In the genomic region with DNA sequence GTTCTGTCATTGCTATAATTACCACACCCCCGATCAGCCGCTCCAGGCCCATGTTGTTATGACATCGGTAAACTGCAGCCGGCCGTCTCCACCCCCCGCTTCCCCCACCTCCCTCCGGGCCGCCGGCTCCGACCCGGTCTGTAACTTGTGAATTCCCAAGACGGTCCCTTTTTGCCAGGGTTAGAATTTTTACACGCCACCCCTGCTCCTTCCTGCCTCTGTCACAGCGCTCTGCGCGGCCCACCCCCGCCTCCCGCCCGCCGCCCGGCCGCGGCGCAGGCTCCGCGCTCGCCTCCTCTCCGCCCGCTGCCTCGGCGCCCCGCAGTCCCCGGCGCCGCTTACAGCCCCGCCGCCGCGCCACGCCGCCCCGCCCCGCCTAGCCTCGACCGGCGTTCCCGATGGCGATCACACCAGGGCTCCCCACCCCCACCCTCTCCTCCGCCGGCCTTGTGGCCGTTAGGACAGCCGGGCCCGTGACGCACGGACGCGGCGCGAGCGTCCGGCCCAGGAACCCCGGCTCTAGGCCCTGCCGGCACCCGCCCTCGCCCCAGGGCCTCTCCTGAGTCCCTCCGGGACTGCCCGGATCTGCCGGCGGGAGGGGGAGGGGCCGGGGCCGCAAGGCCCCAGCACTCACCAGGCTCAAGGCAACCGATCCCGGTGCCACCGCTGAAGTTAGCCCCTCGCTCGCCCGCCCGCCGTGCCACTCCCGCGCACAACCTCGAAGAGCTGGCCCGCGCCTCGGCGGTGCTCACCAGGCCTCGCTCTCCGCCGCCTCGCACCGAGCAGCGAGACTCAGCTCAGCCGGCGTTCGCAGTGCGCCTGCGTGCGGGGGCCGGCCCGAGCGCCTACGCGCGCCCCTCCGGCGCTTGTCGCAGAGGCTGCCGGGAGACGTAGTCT, we compare ENCODE assay signal across 8 cellular contexts. TPM values are rescaled to one million over a fixed set of nuclear protein-coding genes. Genes with fewer than 3 reads are reported as not detected.
A peak's percentile ranks its signal among the peaks of the same experiment; 100 is the strongest.
DNase-seq lines count a peak whose midpoint lies in the region; ATAC-seq and TF ChIP-seq lines count a peak whose summit lies in the region.

A gene (minus strand): TSS at position 817 of the 897 bp plus-strand sequence. CDS start 18,374 bp downstream, outside the sequence.

- peak within 1 kb of the TSS; percentile 66 for H3K27ac ChIP-seq in temporal lobe (ENCODE audit: low read depth, low read length)

- TF ChIP-seq CTCF in GM10248 (IDR thresholded peaks at IDR 0.05; ENCODE audit: control extremely low read depth, extremely low read depth, low read depth, missing control alignments) (no peak), NB4 (IDR thresholded peaks at IDR 0.05; ENCODE audit: low read depth, low read length) (no peak), omental fat pad (IDR thresholded peaks at IDR 0.05) (no peak)

- POLR2A ChIA-PET in GM10248 (lab: Yijun Ruan, JAX): interaction anchor here (0.6 to 0.9 kb wide), 3 partner anchors 8 to 412 kb away, joined by 3 to 8 read pairs (median 4); no protein-coding TSS in a partner anchor

- peaks cover 7 to 20% of the 10 kb centered on the region in 2 donors for H3K36me3 Mint-ChIP-seq in activated naive CD4-positive, alpha-beta T cell treated with anti-CD3 and anti-CD28 coated beads, Interleukin-2, amount 50 U/mL, for 72 hours

- H3K27ac Mint-ChIP-seq in activated naive CD4-positive, alpha-beta T cell treated with anti-CD3 and anti-CD28 coated beads, Interleukin-2, amount 50 U/mL, for 72 hours: peak within 1 kb of the TSS; percentile 75 to 77

- ATAC-seq in HG02571 (IDR thresholded peaks at IDR 0.05; ENCODE audit: unreplicated experiment) (peak; percentile 85), omental fat pad (ENCODE audit: low FRiP score) (peak; percentile 96)
- ATAC-seq in activated naive CD4-positive, alpha-beta T cell treated with anti-CD3 and anti-CD28 coated beads, Interleukin-2, amount 50 U/mL, for 72 hours: peak; percentile 90 to 91

- H3K4me3 ChIP-seq in NB4 (ENCODE audit: low read depth, low read length): peak within 1 kb of the TSS; percentile 69

- DNase-seq in GM10248 (ENCODE audit: extremely low spot score): peak; percentile 95
- peak; percentile 91 for DNase-seq in NB4 (ENCODE audit: low read depth)
- peak; percentile 79 for DNase-seq in SKM-1 (lab: John Stamatoyannopoulos, UW; ENCODE audit: unreplicated experiment)
- peak; percentile 86 to 94 for DNase-seq in activated naive CD4-positive, alpha-beta T cell treated with anti-CD3 and anti-CD28 coated beads, Interleukin-2, amount 50 U/mL, for 72 hours (ENCODE audit: low spot score in 2 of 2)
- DNase-seq in glomerular endothelial cell (ENCODE audit: extremely low read depth, low read depth, low spot score): no peak
- DNase-seq in omental fat pad (ENCODE audit: low spot score): peak; percentile 55

- CTCF ChIA-PET in GM10248 (lab: Yijun Ruan, JAX): interaction anchor here (0.7 to 1.7 kb wide), 9 partner anchors 13 to 167 kb away, joined by 3 read pairs; a partner anchor contains a TSS

- no peaks in the 10 kb centered on the region for H3K9me3 Mint-ChIP-seq in activated naive CD4-positive, alpha-beta T cell treated with anti-CD3 and anti-CD28 coated beads, Interleukin-2, amount 50 U/mL, for 72 hours

- TF ChIP-seq POLR2A in NB4 (IDR thresholded peaks at IDR 0.05; ENCODE audit: extremely low read depth, insufficient read length): peak; percentile 92

RNA-seq across cellular contexts. Expression of the gene that starts here (rescaled TPM):
- 10 to 100 TPM; 40.3 to 89.5 TPM for total RNA-seq in activated naive CD4-positive, alpha-beta T cell treated with anti-CD3 and anti-CD28 coated beads, Interleukin-2, amount 50 U/mL, for 72 hours
- total RNA-seq in glomerular endothelial cell (35.6 and 45.1 TPM in 2 replicates), omental fat pad (10 to 100 TPM; 31.1 to 60.8 (median 46.7) TPM), temporal lobe (43.5 TPM)
